ENCODE assay signal across 8 cellular contexts in genomic region chrX:153460826-153461225, GRCh38. TPM values are rescaled to one million over a fixed set of nuclear protein-coding genes. Genes with fewer than 3 reads are reported as not detected.
A peak's percentile ranks its signal among the peaks of the same experiment; 100 is the strongest.
DNase-seq lines count a peak whose midpoint lies in the region; ATAC-seq and TF ChIP-seq lines count a peak whose summit lies in the region.

No MANE protein-coding gene starts in this region.

- peak; percentile 57 to 63 for DNase-seq in cardiac muscle cell (ENCODE audit: low read depth in 1 of 2, low spot score in 1 of 2)
- no peak for DNase-seq in cardiac septum (ENCODE audit: low spot score)
- DNase-seq in NCI-H2171 (lab: John Stamatoyannopoulos, UW): peak; percentile 22
- DNase-seq in activated CD8-positive, alpha-beta memory T cell treated with anti-CD3 and anti-CD28 coated beads, Interleukin-2, amount 50 U/mL, for 4 hours: peak; percentile 57
- DNase-seq in foreskin fibroblast: peak in 1 of 2 donors; percentile 67
- DNase-seq in pulmonary artery endothelial cell (ENCODE audit: low read depth, low spot score): peak; percentile 13

- H3K27ac ChIP-seq in cardiac muscle cell: no peak overlapping the region

- H3K36me3 ChIP-seq in cardiac muscle cell: no peaks in the 10 kb centered on the region

- no peaks in the 10 kb centered on the region for H3K4me1 ChIP-seq in cardiac muscle cell (ENCODE audit: low read depth)

- peak; percentile 63 for TF ChIP-seq CTCF in cardiac muscle cell (IDR thresholded peaks at IDR 0.05; ENCODE audit: low read depth, low read length)
- peak; percentile 46 for TF ChIP-seq CTCF in foreskin fibroblast (IDR thresholded peaks at IDR 0.05; ENCODE audit: low read depth, low read length)

- no peak for ATAC-seq in GM21447 (IDR thresholded peaks at IDR 0.05; ENCODE audit: unreplicated experiment)
- no peak for ATAC-seq in HG03280 (IDR thresholded peaks at IDR 0.05; ENCODE audit: unreplicated experiment)

- H3K4me3 ChIP-seq in cardiac muscle cell: no peak overlapping the region
- no peak overlapping the region for H3K4me3 ChIP-seq in foreskin fibroblast (ENCODE audit: low read depth in 1 of 2, low read length in 2 of 2)

- no peaks in the 10 kb centered on the region for H3K27me3 ChIP-seq in cardiac muscle cell

- no peaks in the 10 kb centered on the region for H3K9me3 ChIP-seq in cardiac muscle cell (ENCODE audit: low read depth)

- intact Hi-C loops in cardiac septum (cut with DNase I): no loop called here

RNA-seq across cellular contexts. Expression of gene HAUS7, which starts 9.6 kb away (rescaled TPM):
- total RNA-seq in cardiac muscle cell: 19.1 and 19.8 TPM in 2 replicates
- polyA plus RNA-seq in cardiac muscle cell: 12.9 and 22.6 TPM in 2 replicates
- 13.4 TPM for total RNA-seq in cardiac septum
- total RNA-seq in pulmonary artery endothelial cell: 25.3 and 32.1 TPM in 2 replicates

RNA-seq across cellular contexts. Expression of gene TREX2, which starts 15.0 kb away (rescaled TPM):
- total RNA-seq in cardiac muscle cell (0.36 TPM in 1 of 2 replicates, not detected in the other), cardiac septum (0.19 TPM), pulmonary artery endothelial cell (0.73 and 1.0 TPM in 2 replicates)
- not detected in 2 replicates for polyA plus RNA-seq in cardiac muscle cell

RNA-seq across cellular contexts. Expression of gene BGN, which starts 34.0 kb away (rescaled TPM):
- 0.54 and 1.9 TPM in 2 replicates for total RNA-seq in cardiac muscle cell
- 1.0 and 2.2 TPM in 2 replicates for polyA plus RNA-seq in cardiac muscle cell
- 175 TPM for total RNA-seq in cardiac septum
- 22.9 and 35.6 TPM in 2 replicates for total RNA-seq in pulmonary artery endothelial cell

RNA-seq across cellular contexts. Expression of gene ZFP92, which starts 49.6 kb away (rescaled TPM):
- total RNA-seq in cardiac muscle cell (0.09 TPM in 1 of 2 replicates, not detected in the other), cardiac septum (0.40 TPM), pulmonary artery endothelial cell (1.1 and 1.6 TPM in 2 replicates)
- not detected in 2 replicates for polyA plus RNA-seq in cardiac muscle cell

RNA-seq across cellular contexts. Expression of gene ATP2B3, which starts 56.6 kb away (rescaled TPM):
- total RNA-seq in cardiac muscle cell (0.14 and 0.21 TPM in 2 replicates), cardiac septum (0.16 TPM), pulmonary artery endothelial cell (0.11 TPM in 1 of 2 replicates, not detected in the other)
- polyA plus RNA-seq in cardiac muscle cell: 0.06 and 0.42 TPM in 2 replicates
